In the genomic region with DNA sequence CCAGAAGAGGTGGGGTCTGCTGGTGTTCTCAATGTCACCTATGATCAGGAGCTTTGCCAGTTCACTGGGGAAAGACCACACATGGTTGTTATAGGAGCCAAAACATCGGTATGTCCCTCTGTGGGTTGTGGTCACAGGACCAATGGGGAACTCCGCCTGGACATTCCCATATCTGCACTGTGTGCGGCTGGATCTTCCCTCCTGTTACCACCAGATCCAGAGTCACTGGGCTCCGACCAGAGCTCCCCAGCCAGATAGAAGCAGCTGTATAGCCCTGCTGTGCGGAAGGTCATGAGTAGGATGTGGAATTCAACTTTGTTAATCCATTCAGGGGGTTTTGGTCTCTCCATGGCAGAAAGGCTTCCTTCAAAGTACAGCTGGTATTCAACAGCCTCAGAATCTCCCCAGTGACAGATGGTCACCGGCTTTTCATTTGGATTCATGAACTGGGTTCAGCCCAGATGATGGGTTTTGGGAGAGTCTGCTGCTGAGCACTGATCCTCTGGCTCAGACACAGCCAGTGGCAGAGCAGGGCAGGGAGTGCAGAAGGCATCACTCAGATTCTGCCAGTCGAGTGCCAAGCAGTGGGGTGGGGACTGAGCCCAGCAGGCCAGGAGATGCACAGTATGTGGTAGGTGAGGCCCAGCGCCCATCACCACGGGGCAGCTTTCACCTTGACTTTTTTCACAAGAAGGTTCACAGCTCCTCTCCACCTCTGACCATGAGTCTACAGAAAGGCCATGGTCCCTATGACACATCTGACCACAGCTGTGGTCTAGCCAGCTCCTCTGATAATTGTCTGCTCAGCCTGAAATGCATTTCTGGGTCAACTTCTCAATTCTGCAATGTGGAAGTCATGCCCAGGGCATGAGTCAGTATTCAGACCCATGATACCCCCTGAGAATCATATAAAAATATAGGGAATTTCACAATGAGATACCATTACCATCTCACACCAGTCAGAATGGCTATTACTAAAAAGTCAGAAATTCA, we compare ENCODE assay signal across 10 cellular contexts. TPM values are rescaled to one million over a fixed set of nuclear protein-coding genes. Genes with fewer than 3 reads are reported as not detected.
DNase-seq lines count a peak whose midpoint lies in the region; ATAC-seq lines count a peak whose summit lies in the region.
"Had no signal": no experiment of that assay in that cellular context is flagged by ENCODE, and none has a peak within 500 bp of the region (broad histone marks: within the 10 kb centered on the region; RNA-seq: fewer than 3 reads in every experiment).

No MANE protein-coding gene starts in this region.

- H3K27ac Mint-ChIP-seq in stimulated activated effector memory CD8-positive, alpha-beta T cell treated with anti-CD3 and anti-CD28 coated beads, Interleukin-12 subunit alpha, Interleukin-12 subunit beta, amount 100 ng/mL, for 72 hours = no peak overlapping the region
- no peak overlapping the region for H3K27ac Mint-ChIP-seq in activated CD4-positive, alpha-beta T cell treated with anti-CD3 and anti-CD28 coated beads, Interleukin-2, amount 10 ng/mL, durations not matched to agents 24 days and 14 days

- DNase-seq in NK-92 treated with Interleukin-12 subunit alpha and Interleukin-12 subunit beta, amount 100 ng/mL, for 24 hours (lab: John Stamatoyannopoulos, UW) = peak; percentile 43
- DNase-seq in NK-92 (lab: John Stamatoyannopoulos, UW; ENCODE audit: unreplicated experiment) (no peak), RKO (ENCODE audit: low spot score) (peak; percentile 24), fibroblast of gingiva (ENCODE audit: low read depth) (peak; percentile 92)
- no peak for DNase-seq in stimulated activated effector memory CD8-positive, alpha-beta T cell treated with anti-CD3 and anti-CD28 coated beads, Interleukin-12 subunit alpha, Interleukin-12 subunit beta, amount 100 ng/mL, for 72 hours (ENCODE audit: low spot score in 2 of 2)
- no peak for DNase-seq in activated CD4-positive, CD25-positive, alpha-beta regulatory T cell (lab: John Stamatoyannopoulos, UW)
- DNase-seq in activated CD4-positive, alpha-beta T cell treated with anti-CD3 and anti-CD28 coated beads, Interleukin-2, amount 10 ng/mL, durations not matched to agents 24 days and 14 days = no peak
- DNase-seq: SW 1271 had no signal

- intact Hi-C loops in activated CD4-positive, alpha-beta T cell treated with anti-CD3 and anti-CD28 coated beads, Interleukin-2, amount 10 ng/mL, durations not matched to agents 24 days and 14 days (cut with micrococcal nuclease) = no loop called here

- no peaks in the 10 kb centered on the region for H3K36me3 Mint-ChIP-seq in stimulated activated effector memory CD8-positive, alpha-beta T cell treated with anti-CD3 and anti-CD28 coated beads, Interleukin-12 subunit alpha, Interleukin-12 subunit beta, amount 100 ng/mL, for 72 hours
- H3K36me3 Mint-ChIP-seq in activated CD4-positive, alpha-beta T cell treated with anti-CD3 and anti-CD28 coated beads, Interleukin-2, amount 10 ng/mL, durations not matched to agents 24 days and 14 days (ENCODE audit: low read depth) = no peaks in the 10 kb centered on the region

- no peaks in the 10 kb centered on the region for H3K9me3 Mint-ChIP-seq in stimulated activated effector memory CD8-positive, alpha-beta T cell treated with anti-CD3 and anti-CD28 coated beads, Interleukin-12 subunit alpha, Interleukin-12 subunit beta, amount 100 ng/mL, for 72 hours
- H3K9me3 Mint-ChIP-seq in activated CD4-positive, alpha-beta T cell treated with anti-CD3 and anti-CD28 coated beads, Interleukin-2, amount 10 ng/mL, durations not matched to agents 24 days and 14 days = no peaks in the 10 kb centered on the region

- ATAC-seq in stimulated activated effector memory CD8-positive, alpha-beta T cell treated with anti-CD3 and anti-CD28 coated beads, Interleukin-12 subunit alpha, Interleukin-12 subunit beta, amount 100 ng/mL, for 72 hours = peak; percentile 48
- ATAC-seq in GM19351 (IDR thresholded peaks at IDR 0.05; ENCODE audit: unreplicated experiment) = no peak

- no peak overlapping the region for H3K4me3 Mint-ChIP-seq in stimulated activated effector memory CD8-positive, alpha-beta T cell treated with anti-CD3 and anti-CD28 coated beads, Interleukin-12 subunit alpha, Interleukin-12 subunit beta, amount 100 ng/mL, for 72 hours
- no peak overlapping the region for H3K4me3 Mint-ChIP-seq in activated CD4-positive, alpha-beta T cell treated with anti-CD3 and anti-CD28 coated beads, Interleukin-2, amount 10 ng/mL, durations not matched to agents 24 days and 14 days

- H3K27me3 Mint-ChIP-seq in activated CD4-positive, alpha-beta T cell treated with anti-CD3 and anti-CD28 coated beads, Interleukin-2, amount 10 ng/mL, durations not matched to agents 24 days and 14 days = peaks cover 25% of the 10 kb centered on the region

- H3K4me1 Mint-ChIP-seq in stimulated activated effector memory CD8-positive, alpha-beta T cell treated with anti-CD3 and anti-CD28 coated beads, Interleukin-12 subunit alpha, Interleukin-12 subunit beta, amount 100 ng/mL, for 72 hours = no peaks in the 10 kb centered on the region
- H3K4me1 Mint-ChIP-seq in activated CD4-positive, alpha-beta T cell treated with anti-CD3 and anti-CD28 coated beads, Interleukin-2, amount 10 ng/mL, durations not matched to agents 24 days and 14 days = no peaks in the 10 kb centered on the region

RNA-seq across cellular contexts. Expression of gene SHCBP1L, which starts 2.9 kb away (rescaled TPM):
- total RNA-seq in activated CD4-positive, alpha-beta T cell treated with anti-CD3 and anti-CD28 coated beads, Interleukin-2, amount 10 ng/mL, durations not matched to agents 24 days and 14 days = not detected in 2 replicates
- total RNA-seq: gastrocnemius medialis had no signal

Comparison
In these comparisons a context has a peak if more than half of its experiments do, and no peak if none do; other contexts are left out.
1. DNase-seq: peak in NK-92 treated with Interleukin-12 subunit alpha and Interleukin-12 subunit beta, amount 100 ng/mL, for 24 hours (single experiment), RKO (single experiment) and fibroblast of gingiva (single experiment); none in NK-92 (single experiment), stimulated activated effector memory CD8-positive, alpha-beta T cell treated with anti-CD3 and anti-CD28 coated beads, Interleukin-12 subunit alpha, Interleukin-12 subunit beta, amount 100 ng/mL, for 72 hours (0 of 2), activated CD4-positive, CD25-positive, alpha-beta regulatory T cell (0 of 4) and activated CD4-positive, alpha-beta T cell treated with anti-CD3 and anti-CD28 coated beads, Interleukin-2, amount 10 ng/mL, durations not matched to agents 24 days and 14 days (single experiment).